Comparison of ENCODE assay signal across 8 cellular contexts in the genomic region with DNA sequence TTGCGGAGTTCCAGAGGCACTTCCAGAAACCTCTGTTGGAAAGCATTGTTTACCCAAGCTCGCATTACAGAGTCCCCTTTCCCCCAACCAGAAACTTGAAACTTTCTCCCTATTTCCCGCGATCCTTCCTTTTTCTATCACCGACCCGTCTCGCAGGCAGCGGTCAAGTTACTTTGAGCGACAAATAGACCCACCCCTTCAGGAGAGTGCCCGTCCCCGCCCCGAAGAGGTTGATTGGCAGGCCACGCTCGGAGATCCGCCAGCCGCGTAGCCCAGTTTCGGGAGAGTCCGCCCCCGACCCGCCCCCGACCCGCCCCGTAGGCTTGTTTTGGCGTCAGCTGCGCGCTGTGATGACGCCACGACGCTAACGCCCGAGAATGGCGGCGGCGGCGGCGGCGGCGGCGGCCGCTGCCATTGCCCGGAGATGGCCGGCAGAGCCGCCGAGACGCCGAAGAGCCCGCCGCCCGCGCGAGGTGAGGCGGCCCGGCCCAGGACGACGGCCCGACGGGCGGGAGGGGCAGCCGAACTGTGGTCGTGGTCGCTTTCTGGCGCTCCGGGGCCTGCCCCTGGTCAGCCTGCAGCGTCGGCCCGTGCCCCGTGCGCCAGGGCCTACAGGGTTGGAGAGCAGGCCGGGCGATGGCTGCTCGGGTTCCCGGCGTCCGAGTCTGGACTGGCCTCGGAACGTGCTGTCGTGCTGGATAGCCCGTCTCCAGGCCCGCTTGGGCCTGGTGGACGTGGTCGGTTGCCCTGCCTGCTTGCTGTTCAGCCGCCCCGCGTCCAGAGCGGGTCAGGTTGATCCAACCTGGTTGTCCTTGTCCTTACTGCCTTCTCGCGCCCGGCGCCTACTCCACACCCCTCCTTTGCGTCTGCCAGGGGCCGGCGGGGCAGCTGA. TPM values are rescaled to one million over a fixed set of nuclear protein-coding genes. Genes with fewer than 3 reads are reported as not detected.
DNase-seq lines count a peak whose midpoint lies in the region; ATAC-seq and TF ChIP-seq lines count a peak whose summit lies in the region.

A gene (plus strand): TSS at position 356 of the 892 bp plus-strand sequence. CDS start 15,496 bp downstream, outside the sequence.

- peak within 1 kb of the TSS; percentile 92 for H3K27ac Mint-ChIP-seq in activated CD4-positive, alpha-beta T cell treated with anti-CD3 and anti-CD28 coated beads for 36 hours
- H3K27ac Mint-ChIP-seq in chondrocyte (ENCODE audit: unreplicated experiment): peak within 1 kb of the TSS; percentile 95

- POLR2A ChIA-PET in activated CD4-positive, alpha-beta T cell treated with anti-CD3 and anti-CD28 coated beads for 36 hours (lab: Charles Lee): interaction anchor here (0.7 to 1.6 kb wide), 3 partner anchors 11 to 43 kb away, joined by 3 to 10 read pairs (median 4); no protein-coding TSS in a partner anchor

- TF ChIP-seq CTCF in chondrocyte (IDR thresholded peaks at IDR 0.05): peak; percentile 23

- peak; percentile 88 to 91 for DNase-seq in AML-193 (lab: John Stamatoyannopoulos, UW)
- peak; percentile 99 for DNase-seq in GM19238 (ENCODE audit: insufficient read length, low spot score)
- peak; percentile 87 to 94 for DNase-seq in NCI-H524 (lab: John Stamatoyannopoulos, UW)
- peak; percentile 97 for DNase-seq in activated CD4-positive, alpha-beta T cell treated with anti-CD3 and anti-CD28 coated beads for 36 hours
- peak; percentile 98 for DNase-seq in chondrocyte (ENCODE audit: low spot score)
- DNase-seq in kidney glomerular epithelial cell (lab: John Stamatoyannopoulos, UW): peak; percentile 95
- DNase-seq in stimulated activated CD4-positive, alpha-beta T cell treated with anti-CD3 and anti-CD28 coated beads, Interleukin-15, amount 100 ng/mL, for 48 hours (ENCODE audit: low read depth in 2 of 2): peak; percentile 93 to 94

- H3K4me1 Mint-ChIP-seq in activated CD4-positive, alpha-beta T cell treated with anti-CD3 and anti-CD28 coated beads for 36 hours: peaks cover 30% of the 10 kb centered on the region
- peaks cover 35% of the 10 kb centered on the region for H3K4me1 Mint-ChIP-seq in chondrocyte (ENCODE audit: low read depth)

- ATAC-seq in HG03439 (IDR thresholded peaks at IDR 0.05; ENCODE audit: unreplicated experiment): peak; percentile 83
- ATAC-seq in activated CD4-positive, alpha-beta T cell treated with anti-CD3 and anti-CD28 coated beads for 36 hours: peak; percentile 99

- no peaks in the 10 kb centered on the region for H3K27me3 Mint-ChIP-seq in activated CD4-positive, alpha-beta T cell treated with anti-CD3 and anti-CD28 coated beads for 36 hours
- H3K27me3 Mint-ChIP-seq in chondrocyte (ENCODE audit: low read depth): no peaks in the 10 kb centered on the region

- peaks cover 2% of the 10 kb centered on the region for H3K36me3 Mint-ChIP-seq in activated CD4-positive, alpha-beta T cell treated with anti-CD3 and anti-CD28 coated beads for 36 hours (ENCODE audit: low read depth)
- H3K36me3 Mint-ChIP-seq in chondrocyte (ENCODE audit: low read depth): no peaks in the 10 kb centered on the region

- CTCF ChIA-PET in activated CD4-positive, alpha-beta T cell treated with anti-CD3 and anti-CD28 coated beads for 36 hours (lab: Charles Lee): interaction anchor here (0.6 to 2.0 kb wide), 9 partner anchors 10 to 388 kb away, joined by 3 to 8 read pairs (median 3); no protein-coding TSS in a partner anchor

- no peaks in the 10 kb centered on the region for H3K9me3 Mint-ChIP-seq in activated CD4-positive, alpha-beta T cell treated with anti-CD3 and anti-CD28 coated beads for 36 hours (ENCODE audit: low read depth)
- no peaks in the 10 kb centered on the region for H3K9me3 Mint-ChIP-seq in chondrocyte (ENCODE audit: low read depth)

- intact Hi-C loops in activated CD4-positive, alpha-beta T cell treated with anti-CD3 and anti-CD28 coated beads for 36 hours (cut with DNase I, micrococcal nuclease): loop anchor here (1.0 to 5.0 kb wide), 14 partner anchors 20 to 331 kb away; a partner anchor contains a TSS

- peak within 1 kb of the TSS; percentile 92 for H3K4me3 Mint-ChIP-seq in activated CD4-positive, alpha-beta T cell treated with anti-CD3 and anti-CD28 coated beads for 36 hours
- H3K4me3 Mint-ChIP-seq in chondrocyte (ENCODE audit: unreplicated experiment): peak within 1 kb of the TSS; percentile 90

RNA-seq across cellular contexts. Expression of the gene that starts here (rescaled TPM):
- total RNA-seq in activated CD4-positive, alpha-beta T cell treated with anti-CD3 and anti-CD28 coated beads for 36 hours: 10 to 100 TPM; 11.7 to 11.9 TPM
- total RNA-seq in chondrocyte: 33.1 to 38.9 TPM (median 35.9 TPM) in 3 replicates

Comparison
In these comparisons a context has a peak if more than half of its experiments do, and no peak if none do; other contexts are left out.
1. Peak in every context shown above with its lines: DNase-seq and ATAC-seq.